34 cellular contexts compared by ENCODE assay signal in genomic region chr4:189806506-189806905, GRCh38.
"Had no signal": no experiment of that assay in that cellular context is flagged by ENCODE, and none has a peak within 500 bp of the region (broad histone marks: within the 10 kb centered on the region; RNA-seq: fewer than 3 reads in every experiment).

No MANE protein-coding gene starts in this region.

- H3K9me3 ChIP-seq: MG63 had no signal

- H3K27me3 ChIP-seq: MG63 had no signal

- H3K4me3 ChIP-seq: MG63 had no signal

- H3K36me3 ChIP-seq: MG63 had no signal

- DNase-seq: Karpas-422, Kasumi-1, MG63, MM.1S, MV-4-11, NCI-H1048, NCI-H1092, NCI-H1092 treated with DMSO at 0.1 percent for 48 hours, NCI-H1105, NCI-H1105 treated with DMSO at 0.1 percent for 48 hours, NCI-H1417, NCI-H1417 treated with DMSO at 0.1 percent for 48 hours, NCI-H1436, NCI-H1436 treated with DMSO at 0.1 percent for 48 hours, NCI-H146, NCI-H1694, NCI-H1694 treated with DMSO at 0.1 percent for 48 hours, NCI-H187, NCI-H187 treated with DMSO at 0.1 percent for 48 hours, NCI-H1930, NCI-H2029, NCI-H2029 treated with DMSO at 0.1 percent for 48 hours, NCI-H2081, NCI-H2081 treated with DMSO at 0.1 percent for 48 hours, NCI-H2107, NCI-H2171, NCI-H2171 treated with DMSO at 0.1 percent for 48 hours, NCI-H2227 treated with DMSO at 0.1 percent for 48 hours, NCI-H226, NCI-H345, NCI-H446, NCI-H446 treated with DMSO at 0.1 percent for 48 hours, NCI-H510A, NCI-H510A treated with DMSO at 0.1 percent for 48 hours had no signal
